In genomic region chr10:133336131-133337078, GRCh38 we compare ENCODE assay signal across 9 cellular contexts. TPM values are rescaled to one million over a fixed set of nuclear protein-coding genes. Genes with fewer than 3 reads are reported as not detected.
A peak's percentile ranks its signal among the peaks of the same experiment; 100 is the strongest.
DNase-seq lines count a peak whose midpoint lies in the region; FAIRE-seq and TF ChIP-seq lines count a peak whose summit lies in the region.
"Had no signal": no experiment of that assay in that cellular context is flagged by ENCODE, and none has a peak within 500 bp of the region (broad histone marks: within the 10 kb centered on the region; RNA-seq: fewer than 3 reads in every experiment).

TSS of gene CALY (minus strand) at chr10:133336896. CDS start at chr10:133328989, 7,907 bp downstream.

- no peaks in the 10 kb centered on the region for H3K36me3 ChIP-seq in astrocyte (ENCODE audit: insufficient read depth, low read length)

- H3K27me3 Mint-ChIP-seq in astrocyte (ENCODE audit: low read depth, unreplicated experiment), result peaks cover 30% of the 10 kb centered on the region

- no peak for TF ChIP-seq CTCF in astrocyte (IDR thresholded peaks at IDR 0.05; ENCODE audit: insufficient read depth, low read depth, low read length)

- peaks cover 10% of the 10 kb centered on the region for H3K4me1 ChIP-seq in astrocyte (ENCODE audit: insufficient read depth, low read length)

- H3K27ac Mint-ChIP-seq in astrocyte (ENCODE audit: unreplicated experiment), result no peak within 1 kb of the TSS

- H3K4me3 Mint-ChIP-seq in astrocyte (ENCODE audit: unreplicated experiment), result no peak within 1 kb of the TSS

- no peak within 1 kb of the TSS for H3K4me3 ChIP-seq in astrocyte (ENCODE audit: insufficient read depth, low read depth, low read length)

- peaks cover 2% of the 10 kb centered on the region for H3K36me3 Mint-ChIP-seq in astrocyte (ENCODE audit: low read depth, unreplicated experiment)

- no peak within 1 kb of the TSS for H3K27ac ChIP-seq in astrocyte (ENCODE audit: low read depth, low read length)

- H3K4me1 Mint-ChIP-seq in astrocyte (ENCODE audit: low read depth, unreplicated experiment), result no peaks in the 10 kb centered on the region

- no peaks in the 10 kb centered on the region for H3K9me3 ChIP-seq in astrocyte (ENCODE audit: insufficient read depth, low read depth, low read length)

- no peaks in the 10 kb centered on the region for H4K20me1 ChIP-seq in astrocyte (ENCODE audit: insufficient read depth, low read length)

- no peak within 1 kb of the TSS for H2AFZ ChIP-seq in astrocyte (ENCODE audit: low read depth, low read length)

- H3K9me3 Mint-ChIP-seq in astrocyte (ENCODE audit: unreplicated experiment), result peaks cover 4% of the 10 kb centered on the region

- no peak within 1 kb of the TSS for H3K9ac ChIP-seq in astrocyte (ENCODE audit: low read length)

- peak; percentile 37 for DNase-seq in GF-D8 (lab: John Stamatoyannopoulos, UW)
- peak; percentile 45 for DNase-seq in T1000 (lab: John Stamatoyannopoulos, UW)
- DNase-seq in astrocyte (ENCODE audit: low read depth), result no peak
- DNase-seq in midbrain (lab: John Stamatoyannopoulos, UW), result peak; percentile 25
- DNase-seq in stimulated activated CD8-positive, alpha-beta memory T cell treated with anti-CD3 and anti-CD28 coated beads, Interleukin-4, amount 100 ng/mL, for 4 hours (ENCODE audit: low read depth in 2 of 2, low spot score in 1 of 2), result peak; percentile 54 to 62
- DNase-seq in NOMO-1 treated with dmso at 0.1 percent for 144 hours (lab: John Stamatoyannopoulos, UW; ENCODE audit: unreplicated experiment), result no peak
- no peak for DNase-seq in NOMO-1 (lab: John Stamatoyannopoulos, UW; ENCODE audit: unreplicated experiment in 2 of 2)
- no peak for DNase-seq in NCI-H526 treated with DMSO at 0.1 percent for 48 hours (lab: John Stamatoyannopoulos, UW)

- no peak for FAIRE-seq in astrocyte (lab: Jason Lieb, UNC)

- peak within 1 kb of the TSS; percentile 80 for H3K4me2 ChIP-seq in astrocyte (ENCODE audit: low read length)

- no peaks in the 10 kb centered on the region for H3K79me2 ChIP-seq in astrocyte (ENCODE audit: insufficient read depth, low read length)

- H3K27me3 ChIP-seq in astrocyte (ENCODE audit: insufficient read depth, low read length), result peaks cover 33% of the 10 kb centered on the region

RNA-seq across cellular contexts. Expression of gene CALY, which starts in this region (rescaled TPM):
- 0.77 and 1.1 TPM in 2 replicates for total RNA-seq in astrocyte
- total RNA-seq: glomerular endothelial cell had no signal

Comparison
In these comparisons a context has a peak if more than half of its experiments do, and no peak if none do; other contexts are left out.
1. DNase-seq: peak in GF-D8 (single experiment), T1000 (single experiment), midbrain (single experiment) and stimulated activated CD8-positive, alpha-beta memory T cell treated with anti-CD3 and anti-CD28 coated beads, Interleukin-4, amount 100 ng/mL, for 4 hours (2 of 2); none in astrocyte (single experiment), NOMO-1 treated with dmso at 0.1 percent for 144 hours (single experiment), NOMO-1 (0 of 2) and NCI-H526 treated with DMSO at 0.1 percent for 48 hours (single experiment).